ENCODE assay signal across 31 cellular contexts in genomic region chr17:37309051-37309450, GRCh38.
"Had no signal": no experiment of that assay in that cellular context is flagged by ENCODE, and none has a peak within 500 bp of the region (broad histone marks: within the 10 kb centered on the region; RNA-seq: fewer than 3 reads in every experiment).

No MANE protein-coding gene starts in this region.

- H3K4me3 Mint-ChIP-seq: activated B cell treated with CpG ODN at 0.5 μM for 24 hours; activated CD4-positive, alpha-beta memory T cell treated with anti-CD3 and anti-CD28 coated beads for 36 hours; activated naive CD8-positive, alpha-beta T cell; activated T-cell treated with anti-CD3 and anti-CD28 coated beads, Interleukin-2, amount 50 U/mL, for 24 hours; activated T-cell treated with anti-CD3 and anti-CD28 coated beads, Interleukin-2, amount 50 U/mL, for 72 hours; effector memory CD8-positive, alpha-beta T cell; T-helper 17 cell; T-helper 2 cell treated with Interferon-gamma antibody and Interleukin-4, amounts not matched to agents 5 μg/mL and 100 μg/mL, for 36 hours had no signal

- H3K27me3 ChIP-seq: brain microvascular endothelial cell, esophagus muscularis mucosa, gastroesophageal sphincter, heart right ventricle had no signal

- DNase-seq: activated B cell treated with CpG ODN at 0.5 μM for 24 hours; activated CD4-positive, alpha-beta memory T cell treated with anti-CD3 and anti-CD28 coated beads for 36 hours; activated CD4-positive, alpha-beta T cell treated with anti-CD3 and anti-CD28 coated beads for 48 hours; activated CD4-positive, alpha-beta T cell treated with anti-CD3 and anti-CD28 coated beads, Interleukin-2, amount 50 U/mL, for 1 hour; activated CD8-positive, alpha-beta memory T cell treated with anti-CD3 and anti-CD28 coated beads, Interleukin-2, amount 50 U/mL, for 48 hours; activated effector memory CD4-positive, alpha-beta T cell treated with Interleukin-2 at 50 U/mL for 16 hours; activated gamma-delta T cell treated with Interleukin-2 at 50 U/mL for 16 hours; activated naive CD4-positive, alpha-beta T cell treated with anti-CD3 and anti-CD28 coated beads, Interleukin-2, amount 50 U/mL, for 16 hours; activated naive CD4-positive, alpha-beta T cell treated with Interleukin-2 at 50 U/mL for 16 hours; activated T-cell treated with anti-CD3 and anti-CD28 coated beads for 4 hours; activated T-cell treated with anti-CD3 and anti-CD28 coated beads, Interleukin-2, amount 50 U/mL, for 24 hours; activated T-cell treated with anti-CD3 and anti-CD28 coated beads, Interleukin-2, amount 50 U/mL, for 72 hours; amniotic stem cell; anterior cingulate cortex; brain microvascular endothelial cell; caudate nucleus; cortex of kidney; dermis blood vessel endothelial cell; effector CD4-positive, alpha-beta T cell; effector memory CD8-positive, alpha-beta T cell; foreskin melanocyte; heart right ventricle; T-helper 1 cell; T-helper 17 cell; T1000; WERI-Rb-1 had no signal

- H3K9me3 Mint-ChIP-seq: activated B cell treated with CpG ODN at 0.5 μM for 24 hours; activated CD4-positive, alpha-beta memory T cell treated with anti-CD3 and anti-CD28 coated beads for 36 hours; activated T-cell treated with anti-CD3 and anti-CD28 coated beads, Interleukin-2, amount 50 U/mL, for 24 hours; activated T-cell treated with anti-CD3 and anti-CD28 coated beads, Interleukin-2, amount 50 U/mL, for 72 hours; effector memory CD8-positive, alpha-beta T cell; T-helper 2 cell treated with Interferon-gamma antibody and Interleukin-4, amounts not matched to agents 5 μg/mL and 100 μg/mL, for 36 hours had no signal

- H3K27ac Mint-ChIP-seq: activated B cell treated with CpG ODN at 0.5 μM for 24 hours; activated CD4-positive, alpha-beta memory T cell treated with anti-CD3 and anti-CD28 coated beads for 36 hours; activated naive CD8-positive, alpha-beta T cell; activated T-cell treated with anti-CD3 and anti-CD28 coated beads, Interleukin-2, amount 50 U/mL, for 24 hours; activated T-cell treated with anti-CD3 and anti-CD28 coated beads, Interleukin-2, amount 50 U/mL, for 72 hours; effector memory CD8-positive, alpha-beta T cell; T-helper 2 cell treated with Interferon-gamma antibody and Interleukin-4, amounts not matched to agents 5 μg/mL and 100 μg/mL, for 36 hours had no signal

- H3K27ac ChIP-seq: brain microvascular endothelial cell, esophagus muscularis mucosa, gastroesophageal sphincter, heart right ventricle, WERI-Rb-1 had no signal

- H3K27me3 Mint-ChIP-seq: activated B cell treated with CpG ODN at 0.5 μM for 24 hours; activated CD4-positive, alpha-beta memory T cell treated with anti-CD3 and anti-CD28 coated beads for 36 hours; activated naive CD8-positive, alpha-beta T cell; activated T-cell treated with anti-CD3 and anti-CD28 coated beads, Interleukin-2, amount 50 U/mL, for 24 hours; effector memory CD8-positive, alpha-beta T cell; T-helper 17 cell had no signal

- H3K4me1 Mint-ChIP-seq: activated B cell treated with CpG ODN at 0.5 μM for 24 hours had no signal

- ATAC-seq: activated CD4-positive, CD25-positive, alpha-beta regulatory T cell treated with anti-CD3 and anti-CD28 coated beads, Interleukin-2, amount 50 U/mL, for 24 hours; activated T-cell treated with anti-CD3 and anti-CD28 coated beads, Interleukin-2, amount 50 U/mL, for 72 hours; effector memory CD8-positive, alpha-beta T cell; gastroesophageal sphincter; heart right ventricle; T-helper 17 cell had no signal

- H3K4me3 ChIP-seq: esophagus muscularis mucosa, gastroesophageal sphincter, heart right ventricle had no signal

- H3K4me1 ChIP-seq: esophagus muscularis mucosa, gastroesophageal sphincter, heart right ventricle had no signal

- H3K36me3 ChIP-seq: brain microvascular endothelial cell had no signal
